Comparison of ENCODE assay signal across 1 cellular context in the genomic region with DNA sequence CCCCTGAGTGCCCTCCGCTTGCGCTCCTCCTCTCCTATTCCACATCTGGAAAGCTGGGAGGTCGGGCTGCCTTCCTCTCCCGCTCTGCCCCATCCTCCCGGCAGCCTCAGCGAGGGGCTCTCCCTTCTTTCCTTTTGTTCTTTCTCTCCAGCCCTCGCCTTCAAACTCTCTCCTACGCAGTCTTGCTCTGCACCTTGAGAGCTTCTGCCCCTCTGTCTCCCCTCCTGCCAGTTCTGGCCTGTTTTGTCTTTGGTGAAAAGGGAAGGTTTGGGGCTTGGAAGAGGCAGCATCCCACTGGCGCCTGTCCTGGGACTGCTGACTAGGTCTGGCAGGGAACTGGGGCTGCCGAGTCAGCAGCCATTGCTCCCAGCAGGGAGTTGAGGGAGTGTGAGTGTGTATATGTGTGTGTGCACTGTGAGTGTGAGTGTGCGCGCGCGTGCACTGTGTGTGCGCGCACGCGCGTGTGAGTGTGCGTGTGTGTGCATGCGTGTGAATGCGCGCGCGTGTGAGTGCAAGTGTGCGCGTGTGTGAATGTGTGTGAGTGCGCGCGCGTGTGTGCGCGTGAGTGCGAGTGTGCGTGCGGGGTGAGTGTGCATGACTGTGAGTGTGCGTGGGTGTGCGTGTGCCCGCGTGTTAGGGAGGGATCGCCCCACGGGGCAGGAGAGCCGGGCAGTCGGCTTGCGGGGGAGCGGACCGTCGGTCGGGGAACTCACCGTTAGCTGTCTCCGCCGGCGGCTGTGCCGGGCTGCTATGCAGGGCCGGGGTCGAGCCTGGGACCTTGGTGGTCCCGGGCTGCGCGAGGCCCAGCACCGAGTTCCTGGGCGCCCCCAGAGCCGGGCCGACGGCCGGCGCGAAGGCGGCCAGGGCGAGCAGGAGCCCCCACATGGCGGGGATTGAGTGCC.
TF ChIP-seq lines count a peak whose summit lies in the region.

No MANE protein-coding gene starts in this region.

TF ChIP-seq in HEK293, 187 proteins besides CTCF, POLR2A, EP300 and RAD21 (continued from another document):
- TF ChIP-seq, protein P1, sequence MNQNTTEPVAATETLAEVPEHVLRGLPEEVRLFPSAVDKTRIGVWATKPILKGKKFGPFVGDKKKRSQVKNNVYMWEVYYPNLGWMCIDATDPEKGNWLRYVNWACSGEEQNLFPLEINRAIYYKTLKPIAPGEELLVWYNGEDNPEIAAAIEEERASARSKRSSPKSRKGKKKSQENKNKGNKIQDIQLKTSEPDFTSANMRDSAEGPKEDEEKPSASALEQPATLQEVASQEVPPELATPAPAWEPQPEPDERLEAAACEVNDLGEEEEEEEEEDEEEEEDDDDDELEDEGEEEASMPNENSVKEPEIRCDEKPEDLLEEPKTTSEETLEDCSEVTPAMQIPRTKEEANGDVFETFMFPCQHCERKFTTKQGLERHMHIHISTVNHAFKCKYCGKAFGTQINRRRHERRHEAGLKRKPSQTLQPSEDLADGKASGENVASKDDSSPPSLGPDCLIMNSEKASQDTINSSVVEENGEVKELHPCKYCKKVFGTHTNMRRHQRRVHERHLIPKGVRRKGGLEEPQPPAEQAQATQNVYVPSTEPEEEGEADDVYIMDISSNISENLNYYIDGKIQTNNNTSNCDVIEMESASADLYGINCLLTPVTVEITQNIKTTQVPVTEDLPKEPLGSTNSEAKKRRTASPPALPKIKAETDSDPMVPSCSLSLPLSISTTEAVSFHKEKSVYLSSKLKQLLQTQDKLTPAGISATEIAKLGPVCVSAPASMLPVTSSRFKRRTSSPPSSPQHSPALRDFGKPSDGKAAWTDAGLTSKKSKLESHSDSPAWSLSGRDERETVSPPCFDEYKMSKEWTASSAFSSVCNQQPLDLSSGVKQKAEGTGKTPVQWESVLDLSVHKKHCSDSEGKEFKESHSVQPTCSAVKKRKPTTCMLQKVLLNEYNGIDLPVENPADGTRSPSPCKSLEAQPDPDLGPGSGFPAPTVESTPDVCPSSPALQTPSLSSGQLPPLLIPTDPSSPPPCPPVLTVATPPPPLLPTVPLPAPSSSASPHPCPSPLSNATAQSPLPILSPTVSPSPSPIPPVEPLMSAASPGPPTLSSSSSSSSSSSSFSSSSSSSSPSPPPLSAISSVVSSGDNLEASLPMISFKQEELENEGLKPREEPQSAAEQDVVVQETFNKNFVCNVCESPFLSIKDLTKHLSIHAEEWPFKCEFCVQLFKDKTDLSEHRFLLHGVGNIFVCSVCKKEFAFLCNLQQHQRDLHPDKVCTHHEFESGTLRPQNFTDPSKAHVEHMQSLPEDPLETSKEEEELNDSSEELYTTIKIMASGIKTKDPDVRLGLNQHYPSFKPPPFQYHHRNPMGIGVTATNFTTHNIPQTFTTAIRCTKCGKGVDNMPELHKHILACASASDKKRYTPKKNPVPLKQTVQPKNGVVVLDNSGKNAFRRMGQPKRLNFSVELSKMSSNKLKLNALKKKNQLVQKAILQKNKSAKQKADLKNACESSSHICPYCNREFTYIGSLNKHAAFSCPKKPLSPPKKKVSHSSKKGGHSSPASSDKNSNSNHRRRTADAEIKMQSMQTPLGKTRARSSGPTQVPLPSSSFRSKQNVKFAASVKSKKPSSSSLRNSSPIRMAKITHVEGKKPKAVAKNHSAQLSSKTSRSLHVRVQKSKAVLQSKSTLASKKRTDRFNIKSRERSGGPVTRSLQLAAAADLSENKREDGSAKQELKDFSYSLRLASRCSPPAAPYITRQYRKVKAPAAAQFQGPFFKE (tag by site-specific recombination; IDR thresholded peaks at IDR 0.05; ENCODE audit: borderline replicate concordance): no peak
- TF ChIP-seq ZNF214 (tag by site-specific recombination; IDR thresholded peaks at IDR 0.05; ENCODE audit: borderline replicate concordance) (no peak), ZNF37A (tag by site-specific recombination; IDR thresholded peaks at IDR 0.05) (no peak)
- TF ChIP-seq, protein P2, sequence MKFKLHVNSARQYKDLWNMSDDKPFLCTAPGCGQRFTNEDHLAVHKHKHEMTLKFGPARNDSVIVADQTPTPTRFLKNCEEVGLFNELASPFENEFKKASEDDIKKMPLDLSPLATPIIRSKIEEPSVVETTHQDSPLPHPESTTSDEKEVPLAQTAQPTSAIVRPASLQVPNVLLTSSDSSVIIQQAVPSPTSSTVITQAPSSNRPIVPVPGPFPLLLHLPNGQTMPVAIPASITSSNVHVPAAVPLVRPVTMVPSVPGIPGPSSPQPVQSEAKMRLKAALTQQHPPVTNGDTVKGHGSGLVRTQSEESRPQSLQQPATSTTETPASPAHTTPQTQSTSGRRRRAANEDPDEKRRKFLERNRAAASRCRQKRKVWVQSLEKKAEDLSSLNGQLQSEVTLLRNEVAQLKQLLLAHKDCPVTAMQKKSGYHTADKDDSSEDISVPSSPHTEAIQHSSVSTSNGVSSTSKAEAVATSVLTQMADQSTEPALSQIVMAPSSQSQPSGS (tag by site-specific recombination; IDR thresholded peaks at IDR 0.05; ENCODE audit: low read depth): no peak
- TF ChIP-seq, protein P3, sequence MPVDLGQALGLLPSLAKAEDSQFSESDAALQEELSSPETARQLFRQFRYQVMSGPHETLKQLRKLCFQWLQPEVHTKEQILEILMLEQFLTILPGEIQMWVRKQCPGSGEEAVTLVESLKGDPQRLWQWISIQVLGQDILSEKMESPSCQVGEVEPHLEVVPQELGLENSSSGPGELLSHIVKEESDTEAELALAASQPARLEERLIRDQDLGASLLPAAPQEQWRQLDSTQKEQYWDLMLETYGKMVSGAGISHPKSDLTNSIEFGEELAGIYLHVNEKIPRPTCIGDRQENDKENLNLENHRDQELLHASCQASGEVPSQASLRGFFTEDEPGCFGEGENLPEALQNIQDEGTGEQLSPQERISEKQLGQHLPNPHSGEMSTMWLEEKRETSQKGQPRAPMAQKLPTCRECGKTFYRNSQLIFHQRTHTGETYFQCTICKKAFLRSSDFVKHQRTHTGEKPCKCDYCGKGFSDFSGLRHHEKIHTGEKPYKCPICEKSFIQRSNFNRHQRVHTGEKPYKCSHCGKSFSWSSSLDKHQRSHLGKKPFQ (tag by site-specific recombination; IDR thresholded peaks at IDR 0.05): no peak
